8 cellular contexts compared by ENCODE assay signal in the genomic region with DNA sequence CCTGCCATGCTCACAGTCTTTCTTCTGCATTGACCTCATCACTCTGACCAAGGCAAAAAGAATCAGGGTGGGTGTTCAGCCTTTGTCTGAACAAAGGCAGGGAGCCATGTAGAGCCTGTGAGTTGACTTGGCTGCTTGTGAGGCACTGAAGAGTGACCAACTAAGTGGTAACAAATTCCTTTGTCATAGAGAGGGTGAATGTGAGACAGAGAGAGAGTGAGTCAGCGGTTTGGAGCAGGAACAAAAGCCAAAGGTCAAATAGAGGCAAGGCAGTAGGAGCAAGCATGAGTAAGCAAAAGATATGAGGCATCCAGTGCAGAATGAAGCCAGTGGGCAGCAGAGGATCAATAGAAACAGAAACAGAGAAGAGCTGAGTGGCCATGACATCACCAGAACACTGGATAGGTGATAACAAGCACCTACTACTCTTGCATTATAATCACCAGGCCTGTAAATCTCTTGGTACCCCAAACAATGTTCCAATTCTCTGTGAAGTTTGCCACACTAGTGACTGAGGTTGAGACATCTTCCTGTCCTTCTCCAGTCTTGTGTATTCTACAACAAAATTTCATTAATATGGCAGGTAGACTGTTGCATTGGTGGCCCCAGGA.
A peak's percentile ranks its signal among the peaks of the same experiment; 100 is the strongest.
DNase-seq lines count a peak whose midpoint lies in the region; ATAC-seq and TF ChIP-seq lines count a peak whose summit lies in the region.

No MANE protein-coding gene starts in this region.

- H3K27ac Mint-ChIP-seq in stimulated activated naive CD8-positive, alpha-beta T cell treated with anti-CD3 and anti-CD28 coated beads, Interleukin-15, amount 100 ng/mL, for 72 hours = no peak overlapping the region

- ATAC-seq in HG03095 (IDR thresholded peaks at IDR 0.05; ENCODE audit: unreplicated experiment) = peak; percentile 52
- ATAC-seq in stimulated activated naive CD8-positive, alpha-beta T cell treated with anti-CD3 and anti-CD28 coated beads, Interleukin-15, amount 100 ng/mL, for 72 hours = peak; percentile 67
- ATAC-seq in HG02840 (IDR thresholded peaks at IDR 0.05; ENCODE audit: low FRiP score, unreplicated experiment) = no peak

- peak; percentile 22 for DNase-seq in NCI-H510A treated with DMSO at 0.1 percent for 48 hours (lab: John Stamatoyannopoulos, UW)
- DNase-seq in NCI-H510A (lab: John Stamatoyannopoulos, UW) = no peak
- DNase-seq in RWPE1 (ENCODE audit: low spot score) = peak; percentile 59
- peak; percentile 98 to 99 for DNase-seq in foreskin fibroblast
- DNase-seq in stimulated activated naive CD8-positive, alpha-beta T cell treated with anti-CD3 and anti-CD28 coated beads, Interleukin-15, amount 100 ng/mL, for 72 hours = peak in 1 of 2 donors; percentile 19
- no peak for DNase-seq in NCI-H82 (lab: John Stamatoyannopoulos, UW)

- H3K4me3 Mint-ChIP-seq in stimulated activated naive CD8-positive, alpha-beta T cell treated with anti-CD3 and anti-CD28 coated beads, Interleukin-15, amount 100 ng/mL, for 72 hours = no peak overlapping the region

- POLR2A ChIA-PET in RWPE1 (lab: Yijun Ruan, JAX; ENCODE audit: low non-redundant PET) = no interaction called here

- H3K4me3 ChIP-seq in foreskin fibroblast (ENCODE audit: low read depth in 1 of 2, low read length in 2 of 2) = no peak overlapping the region

- CTCF ChIA-PET in RWPE1 (lab: Yijun Ruan, JAX) = no interaction called here

- H3K27me3 Mint-ChIP-seq in stimulated activated naive CD8-positive, alpha-beta T cell treated with anti-CD3 and anti-CD28 coated beads, Interleukin-15, amount 100 ng/mL, for 72 hours = no peaks in the 10 kb centered on the region

- H3K9me3 Mint-ChIP-seq in stimulated activated naive CD8-positive, alpha-beta T cell treated with anti-CD3 and anti-CD28 coated beads, Interleukin-15, amount 100 ng/mL, for 72 hours = peaks cover 0 to 7% of the 10 kb centered on the region in 2 donors

- peaks cover 16% of the 10 kb centered on the region for H3K4me1 Mint-ChIP-seq in stimulated activated naive CD8-positive, alpha-beta T cell treated with anti-CD3 and anti-CD28 coated beads, Interleukin-15, amount 100 ng/mL, for 72 hours

- no peak for TF ChIP-seq CTCF in RWPE1 (conservative IDR thresholded peaks at IDR 0.05; ENCODE audit: low read depth)
- TF ChIP-seq CTCF in foreskin fibroblast (IDR thresholded peaks at IDR 0.05; ENCODE audit: low read depth, low read length) = no peak

- no peak overlapping the region for H3K27ac ChIP-seq in RWPE1

Comparison
In these comparisons a context has a peak if more than half of its experiments do, and no peak if none do; other contexts are left out.
1. DNase-seq: peak in NCI-H510A treated with DMSO at 0.1 percent for 48 hours (single experiment), RWPE1 (single experiment) and foreskin fibroblast (2 of 2); none in NCI-H510A (single experiment) and NCI-H82 (single experiment).